In the genomic region with DNA sequence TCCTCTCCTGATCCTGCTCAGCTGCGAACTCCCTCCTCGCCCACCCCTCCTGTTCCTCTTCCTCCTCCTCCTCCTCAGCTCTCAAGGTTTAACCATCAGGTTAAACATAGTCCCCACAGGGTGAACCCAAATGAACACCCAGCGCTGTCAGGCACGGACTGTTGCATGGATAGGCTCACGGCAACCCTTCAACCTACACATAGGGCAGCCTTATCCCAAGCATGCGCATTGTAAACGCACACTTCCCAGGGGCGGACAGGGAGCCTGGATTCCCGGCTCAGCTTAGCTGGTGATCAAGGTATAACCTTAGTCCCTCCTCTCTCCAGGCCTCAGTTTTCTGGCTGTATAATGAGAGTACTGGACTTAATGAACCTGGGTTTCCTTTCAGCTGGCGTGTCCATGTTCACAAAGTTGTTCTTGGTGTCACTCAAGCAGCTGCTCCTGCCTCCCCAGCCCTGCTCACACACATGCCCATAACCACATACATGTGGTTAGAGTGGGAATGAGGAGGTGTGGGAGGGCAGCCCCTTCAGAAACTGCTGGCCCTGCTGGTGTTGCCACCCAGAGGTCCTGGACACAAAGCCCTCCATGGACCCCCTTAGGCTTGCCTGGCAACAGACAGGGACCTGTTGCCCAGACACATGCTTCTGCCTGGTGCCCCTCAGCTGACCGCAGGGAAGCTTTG, we compare ENCODE assay signal across 1 cellular context.
TF ChIP-seq lines count a peak whose summit lies in the region.

No MANE protein-coding gene starts in this region.

TF ChIP-seq in HepG2, 621 proteins besides CTCF, POLR2A, EP300 and RAD21:
- TF ChIP-seq HOXA5 (CRISPR knock-in tag; IDR thresholded peaks at IDR 0.05), result no peak
- TF ChIP-seq FOXA3 (CRISPR knock-in tag; IDR thresholded peaks at IDR 0.05), result no peak
- TF ChIP-seq SYNCRIP (IDR thresholded peaks at IDR 0.05; ENCODE audit: insufficient read depth, low read depth, low read length), result no peak
- no peak for TF ChIP-seq ETV5 (CRISPR knock-in tag; IDR thresholded peaks at IDR 0.05; ENCODE audit: borderline replicate concordance)
